In the genomic region with DNA sequence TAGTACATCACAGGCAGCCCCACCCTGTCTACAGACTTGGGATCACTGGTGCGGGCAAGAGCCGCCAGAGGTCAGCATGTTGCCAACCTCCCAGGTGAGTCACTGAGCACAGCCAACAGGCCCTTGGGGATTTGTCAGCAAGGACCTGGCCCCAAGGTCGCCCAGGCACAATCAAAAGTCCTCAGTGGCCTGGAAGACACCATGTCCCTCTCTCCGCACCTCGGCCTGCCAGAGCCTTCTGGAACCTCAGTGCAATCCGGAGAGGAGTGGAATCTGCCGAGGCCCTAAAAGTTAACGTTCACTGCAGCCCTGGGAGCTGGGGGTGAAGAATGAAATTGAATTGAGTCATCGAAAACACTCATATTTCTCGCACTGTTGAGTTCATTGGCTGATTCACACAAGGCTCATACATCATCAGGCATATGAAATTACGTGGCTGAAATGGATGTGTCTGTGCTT, we compare ENCODE assay signal across 11 cellular contexts.
DNase-seq lines count a peak whose midpoint lies in the region; ATAC-seq, FAIRE-seq and TF ChIP-seq lines count a peak whose summit lies in the region.
"Had no signal": no experiment of that assay in that cellular context is flagged by ENCODE, and none has a peak within 500 bp of the region (broad histone marks: within the 10 kb centered on the region; RNA-seq: fewer than 3 reads in every experiment).

No MANE protein-coding gene starts in this region.

- POLR2A ChIA-PET in GM12878 (lab: Charles Lee): interaction anchor here (0.6 kb wide), 1 partner anchor 75 kb away, joined by 6 read pairs; a partner anchor contains a TSS

- intact Hi-C loops in GM12878 (cut with micrococcal nuclease; ENCODE audit: unreplicated experiment) (loop anchor here (2.0 kb wide), 1 partner anchor 203 kb away; no protein-coding TSS in a partner anchor), right lobe of liver (cut with DNase I) (loop anchor here in 1 of 2 donors (10.0 kb wide), 1 partner anchor 201 kb away; no protein-coding TSS in a partner anchor)

- peak; percentile 12 to 44 (median 33); a peak in 4 of 6 replicates for TF ChIP-seq CTCF in GM12878 (IDR thresholded peaks at IDR 0.05 in 2 of 3, conservative IDR thresholded peaks at IDR 0.05 in 1 of 3; ENCODE audit: control insufficient read depth in 2 of 3, extremely low read depth in 1 of 3, insufficient read depth in 1 of 3, low read depth in 3 of 3, low read length in 3 of 3)
- no peak for TF ChIP-seq CTCF in right lobe of liver (IDR thresholded peaks at IDR 0.05)

- SMC1A ChIA-PET in GM12878 (lab: Charles Lee; ENCODE audit: uncharacterized antibody, unreplicated experiment): no interaction called here

- FAIRE-seq in GM12878 (lab: Jason Lieb, UNC): no peak
- FAIRE-seq: GM12892, islet of Langerhans had no signal

- TF ChIP-seq POLR2A in GM12878 (IDR thresholded peaks at IDR 0.05; ENCODE audit: low read depth, low read length): no peak
- no peak for TF ChIP-seq POLR2A in right lobe of liver (IDR thresholded peaks at IDR 0.05)

- 0 out of 2 replicates have a peak, but pooled peaks cover 3% of the 10 kb centered on the region for H4K20me1 ChIP-seq in GM12878 (ENCODE audit: control insufficient read depth, insufficient read depth)

- in situ Hi-C loops in Caki2 (cut with HindIII; ENCODE audit: low pct_unique_long_range_greater_than_20kb, low sequenced_read_pairs): no loop called here
- in situ Hi-C loops in GM12878 (cut with MboI): no loop called here

- no peak overlapping the region for H3K9ac ChIP-seq in GM12878 (ENCODE audit: control insufficient read depth, insufficient read depth, low read length)

- no peak for TF ChIP-seq EP300 in GM12878 (IDR thresholded peaks at IDR 0.05; ENCODE audit: borderline replicate concordance in 1 of 2, control insufficient read depth in 1 of 2, low read depth in 2 of 2, low read length in 2 of 2)

- CTCF ChIA-PET in GM12878 (lab: Yijun Ruan, JAX): interaction anchor here (0.8 to 6.5 kb wide), 4 partner anchors 11 to 346 kb away, joined by 3 to 40 read pairs (median 4); no protein-coding TSS in a partner anchor

- no peaks in the 10 kb centered on the region for H3K36me3 ChIP-seq in GM12878 (ENCODE audit: control insufficient read depth in 2 of 2, insufficient read depth in 2 of 2, low read length in 1 of 2)
- H3K36me3 ChIP-seq in right lobe of liver: no peaks in the 10 kb centered on the region

- peak; percentile 30; the same call in 1 of the 2 replicates for TF ChIP-seq RAD21 in GM12878 (IDR thresholded peaks at IDR 0.05; ENCODE audit: insufficient read depth, low read depth, low read length)

- WGBS in GM12878 (ENCODE audit: insufficient coverage, insufficient replicate concordance, low lambda C conversion rate, missing lambda C conversion rate): 19% methylated on average over 11 of the region's 11 CpGs
- 66% methylated on average over 7 of the region's 11 CpGs for WGBS in right lobe of liver (ENCODE audit: insufficient coverage, low coverage, low lambda C conversion rate, missing lambda C conversion rate)

- H3K9me3 ChIP-seq in GM12878 (replicated peaks; ENCODE audit: control insufficient read depth, insufficient read depth, low read length) (no peaks in the 10 kb centered on the region), right lobe of liver (no peaks in the 10 kb centered on the region)

- H3K4me1 ChIP-seq in GM12878 (ENCODE audit: control insufficient read depth, insufficient read depth, low read length) (no peaks in the 10 kb centered on the region), right lobe of liver (no peaks in the 10 kb centered on the region)

- BruUV-seq in GM12878 (replicated peaks; lab: Mats Ljungman, UMichigan): no TSS peak

- H3K79me2 ChIP-seq in GM12878 (ENCODE audit: control insufficient read depth, insufficient read depth, low read length): no peaks in the 10 kb centered on the region

- H3K27ac ChIP-seq in GM12878 (ENCODE audit: control insufficient read depth, insufficient read depth) (no peak overlapping the region), right lobe of liver (no peak overlapping the region)

- no peak overlapping the region for H2AFZ ChIP-seq in GM12878 (ENCODE audit: control insufficient read depth, low read depth, low read length)

- peak; percentile 90 for ATAC-seq in GM12878
- ATAC-seq in right lobe of liver: peak in 3 of 4 donors; percentile 19 to 78 (median 52)
- ATAC-seq in HG02885 (IDR thresholded peaks at IDR 0.05; ENCODE audit: poor library complexity, unreplicated experiment): no peak

- H3K27me3 ChIP-seq in GM12878 (replicated peaks in 1 of 2; ENCODE audit: control insufficient read depth in 2 of 2, insufficient read depth in 2 of 2, low read length in 1 of 2): peaks cover 0 to under 1% of the 10 kb centered on the region in 2 experiments; a peak in 2 of 4 replicates
- H3K27me3 ChIP-seq in right lobe of liver: no peaks in the 10 kb centered on the region

- RAD21 ChIA-PET in GM12878 (lab: Charles Lee; ENCODE audit: unreplicated experiment): no interaction called here

- H3K4me3 ChIP-seq in GM12878: no peak overlapping the region
- H3K4me3 ChIP-seq in right lobe of liver: no peak overlapping the region

- DNase-seq in Caki2 (ENCODE audit: low read depth) (peak; percentile 89), HT1080 (ENCODE audit: low read depth) (peak; percentile 91), GM12878 (ENCODE audit: low read depth, low spot score) (no peak), right lobe of liver (peak in 1 of 3 donors; percentile 45), medulla oblongata (ENCODE audit: extremely low spot score) (no peak), ecto neural progenitor cell (ENCODE audit: low spot score) (no peak), NOMO-1 treated with DMSO at 0.1 percent for 48 hours (lab: John Stamatoyannopoulos, UW; ENCODE audit: unreplicated experiment) (no peak)
- DNase-seq: activated effector memory CD4-positive, alpha-beta T cell treated with Interleukin-2 at 50 U/mL for 16 hours had no signal

- H3K4me2 ChIP-seq in GM12878 (ENCODE audit: control insufficient read depth, insufficient read depth): no peak overlapping the region

TF ChIP-seq in GM12878, 131 proteins besides CTCF, POLR2A, EP300 and RAD21 (continues in another document):
- TF ChIP-seq ETV6 (conservative IDR thresholded peaks at IDR 0.05 in 1 of 2, IDR thresholded peaks at IDR 0.05 in 1 of 2; ENCODE audit: borderline replicate concordance in 1 of 2, low read depth in 1 of 2) (no peak), TARDBP (IDR thresholded peaks at IDR 0.05; ENCODE audit: borderline replicate concordance) (no peak)
- TF ChIP-seq, protein P1, sequence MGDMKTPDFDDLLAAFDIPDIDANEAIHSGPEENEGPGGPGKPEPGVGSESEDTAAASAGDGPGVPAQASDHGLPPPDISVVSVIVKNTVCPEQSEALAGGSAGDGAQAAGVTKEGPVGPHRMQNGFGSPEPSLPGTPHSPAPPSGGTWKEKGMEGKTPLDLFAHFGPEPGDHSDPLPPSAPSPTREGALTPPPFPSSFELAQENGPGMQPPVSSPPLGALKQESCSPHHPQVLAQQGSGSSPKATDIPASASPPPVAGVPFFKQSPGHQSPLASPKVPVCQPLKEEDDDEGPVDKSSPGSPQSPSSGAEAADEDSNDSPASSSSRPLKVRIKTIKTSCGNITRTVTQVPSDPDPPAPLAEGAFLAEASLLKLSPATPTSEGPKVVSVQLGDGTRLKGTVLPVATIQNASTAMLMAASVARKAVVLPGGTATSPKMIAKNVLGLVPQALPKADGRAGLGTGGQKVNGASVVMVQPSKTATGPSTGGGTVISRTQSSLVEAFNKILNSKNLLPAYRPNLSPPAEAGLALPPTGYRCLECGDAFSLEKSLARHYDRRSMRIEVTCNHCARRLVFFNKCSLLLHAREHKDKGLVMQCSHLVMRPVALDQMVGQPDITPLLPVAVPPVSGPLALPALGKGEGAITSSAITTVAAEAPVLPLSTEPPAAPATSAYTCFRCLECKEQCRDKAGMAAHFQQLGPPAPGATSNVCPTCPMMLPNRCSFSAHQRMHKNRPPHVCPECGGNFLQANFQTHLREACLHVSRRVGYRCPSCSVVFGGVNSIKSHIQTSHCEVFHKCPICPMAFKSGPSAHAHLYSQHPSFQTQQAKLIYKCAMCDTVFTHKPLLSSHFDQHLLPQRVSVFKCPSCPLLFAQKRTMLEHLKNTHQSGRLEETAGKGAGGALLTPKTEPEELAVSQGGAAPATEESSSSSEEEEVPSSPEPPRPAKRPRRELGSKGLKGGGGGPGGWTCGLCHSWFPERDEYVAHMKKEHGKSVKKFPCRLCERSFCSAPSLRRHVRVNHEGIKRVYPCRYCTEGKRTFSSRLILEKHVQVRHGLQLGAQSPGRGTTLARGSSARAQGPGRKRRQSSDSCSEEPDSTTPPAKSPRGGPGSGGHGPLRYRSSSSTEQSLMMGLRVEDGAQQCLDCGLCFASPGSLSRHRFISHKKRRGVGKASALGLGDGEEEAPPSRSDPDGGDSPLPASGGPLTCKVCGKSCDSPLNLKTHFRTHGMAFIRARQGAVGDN (IDR thresholded peaks at IDR 0.05): no peak
- TF ChIP-seq, protein P2, sequence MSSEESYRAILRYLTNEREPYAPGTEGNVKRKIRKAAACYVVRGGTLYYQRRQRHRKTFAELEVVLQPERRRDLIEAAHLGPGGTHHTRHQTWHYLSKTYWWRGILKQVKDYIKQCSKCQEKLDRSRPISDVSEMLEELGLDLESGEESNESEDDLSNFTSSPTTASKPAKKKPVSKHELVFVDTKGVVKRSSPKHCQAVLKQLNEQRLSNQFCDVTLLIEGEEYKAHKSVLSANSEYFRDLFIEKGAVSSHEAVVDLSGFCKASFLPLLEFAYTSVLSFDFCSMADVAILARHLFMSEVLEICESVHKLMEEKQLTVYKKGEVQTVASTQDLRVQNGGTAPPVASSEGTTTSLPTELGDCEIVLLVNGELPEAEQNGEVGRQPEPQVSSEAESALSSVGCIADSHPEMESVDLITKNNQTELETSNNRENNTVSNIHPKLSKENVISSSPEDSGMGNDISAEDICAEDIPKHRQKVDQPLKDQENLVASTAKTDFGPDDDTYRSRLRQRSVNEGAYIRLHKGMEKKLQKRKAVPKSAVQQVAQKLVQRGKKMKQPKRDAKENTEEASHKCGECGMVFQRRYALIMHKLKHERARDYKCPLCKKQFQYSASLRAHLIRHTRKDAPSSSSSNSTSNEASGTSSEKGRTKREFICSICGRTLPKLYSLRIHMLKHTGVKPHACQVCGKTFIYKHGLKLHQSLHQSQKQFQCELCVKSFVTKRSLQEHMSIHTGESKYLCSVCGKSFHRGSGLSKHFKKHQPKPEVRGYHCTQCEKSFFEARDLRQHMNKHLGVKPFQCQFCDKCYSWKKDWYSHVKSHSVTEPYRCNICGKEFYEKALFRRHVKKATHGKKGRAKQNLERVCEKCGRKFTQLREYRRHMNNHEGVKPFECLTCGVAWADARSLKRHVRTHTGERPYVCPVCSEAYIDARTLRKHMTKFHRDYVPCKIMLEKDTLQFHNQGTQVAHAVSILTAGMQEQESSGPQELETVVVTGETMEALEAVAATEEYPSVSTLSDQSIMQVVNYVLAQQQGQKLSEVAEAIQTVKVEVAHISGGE (CRISPR knock-in tag; IDR thresholded peaks at IDR 0.05): no peak

Comparison
In these comparisons a context has a peak if more than half of its experiments do, and no peak if none do; other contexts are left out.
1. DNase-seq: peak in Caki2 (single experiment) and HT1080 (single experiment); none in GM12878 (single experiment), medulla oblongata (single experiment), ecto neural progenitor cell (single experiment) and NOMO-1 treated with DMSO at 0.1 percent for 48 hours (single experiment).
2. CTCF ChIP-seq: peak in GM12878 (3 of 3); none in right lobe of liver (0 of 4).